In the genomic region with DNA sequence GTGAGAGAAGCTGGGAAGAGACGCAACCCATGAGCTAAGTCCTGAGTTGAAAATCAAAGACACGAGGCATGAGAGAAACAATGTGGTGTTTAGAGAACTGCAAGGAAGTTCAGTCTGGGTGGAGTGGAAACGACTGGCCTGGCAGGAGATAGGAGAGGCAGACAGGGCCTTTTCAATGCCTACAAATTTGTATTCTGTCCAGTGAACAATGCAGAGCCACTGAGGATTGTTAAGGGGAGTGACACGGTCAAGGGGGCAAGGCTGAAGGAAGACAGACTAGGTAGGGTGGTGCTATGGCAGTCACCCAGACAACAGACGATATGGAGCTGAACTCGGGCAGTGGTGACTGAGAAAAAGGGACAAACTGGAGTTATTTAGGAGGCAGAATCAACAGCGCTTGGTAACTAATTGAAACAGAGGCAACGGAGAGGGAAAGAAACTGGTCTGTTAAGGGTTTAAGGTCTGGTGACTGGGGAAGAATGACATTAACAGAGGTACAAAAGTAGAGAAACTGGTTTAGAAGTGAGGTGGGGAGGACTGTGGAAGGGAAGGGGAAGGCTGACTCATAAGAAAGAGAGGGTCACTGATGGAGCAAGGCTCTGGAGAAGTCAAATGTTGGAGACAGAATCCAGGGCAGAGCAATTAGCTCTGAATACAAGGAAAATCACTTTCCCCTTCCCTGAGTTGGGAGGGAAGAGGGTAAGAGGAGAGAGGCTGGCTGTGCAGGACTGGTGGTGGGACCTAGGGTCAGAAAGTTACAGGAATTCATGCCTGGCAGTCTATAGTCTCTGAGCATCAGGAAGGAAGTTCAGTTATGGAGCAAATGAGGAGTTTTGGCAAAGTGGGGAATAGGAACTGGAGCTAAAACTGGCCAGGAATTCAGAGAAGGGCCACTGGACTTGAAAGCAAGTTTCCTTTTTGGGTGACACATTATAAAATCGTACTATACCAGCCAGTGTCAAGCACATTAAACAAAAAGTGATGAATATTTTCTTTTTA, we compare ENCODE assay signal across 12 cellular contexts.
A peak's percentile ranks its signal among the peaks of the same experiment; 100 is the strongest.
DNase-seq lines count a peak whose midpoint lies in the region; TF ChIP-seq lines count a peak whose summit lies in the region.
"Had no signal": no experiment of that assay in that cellular context is flagged by ENCODE, and none has a peak within 500 bp of the region (broad histone marks: within the 10 kb centered on the region; RNA-seq: fewer than 3 reads in every experiment).

No MANE protein-coding gene starts in this region.

- H3K79me2 ChIP-seq in osteoblast (ENCODE audit: insufficient read depth, low read length) = peaks cover 2% of the 10 kb centered on the region

- peak; percentile 38 for DNase-seq in EH (ENCODE audit: low read depth)
- DNase-seq in cardiac muscle cell (ENCODE audit: low read depth in 1 of 2, low spot score in 1 of 2) = peak; percentile 34 to 57
- no peak for DNase-seq in osteoblast (ENCODE audit: insufficient read length, low spot score, missing footprints)
- no peak for DNase-seq in NCI-H446 treated with DMSO at 0.1 percent for 48 hours (lab: John Stamatoyannopoulos, UW)
- DNase-seq in HAP-1 (ENCODE audit: low spot score in 2 of 2) = no peak
- DNase-seq in NCI-H748 (lab: John Stamatoyannopoulos, UW; ENCODE audit: unreplicated experiment) = no peak
- DNase-seq in stimulated activated CD4-positive, alpha-beta T cell treated with anti-CD3 and anti-CD28 coated beads, Interleukin-2, amount 100 ng/mL, for 48 hours = no peak
- DNase-seq: head of caudate nucleus, NCI-H446, pancreas, T-cell had no signal

- H3K36me3 ChIP-seq in cardiac muscle cell (no peaks in the 10 kb centered on the region), osteoblast (ENCODE audit: insufficient read depth, low read length) (no peaks in the 10 kb centered on the region), HAP-1 (replicated peaks) (no peaks in the 10 kb centered on the region)
- H3K36me3 ChIP-seq: pancreas had no signal

- H3K27me3 ChIP-seq in cardiac muscle cell (no peaks in the 10 kb centered on the region), osteoblast (ENCODE audit: insufficient read depth, low read length) (no peaks in the 10 kb centered on the region), HAP-1 (ENCODE audit: low read depth) (no peaks in the 10 kb centered on the region)
- H3K27me3 ChIP-seq: pancreas had no signal

- in situ Hi-C loops in HAP-1 (cut with MboI; ENCODE audit: low sequenced_read_pairs) = no loop called here

- no peaks in the 10 kb centered on the region for H3K9me3 ChIP-seq in cardiac muscle cell (ENCODE audit: low read depth)
- H3K9me3 ChIP-seq in osteoblast (ENCODE audit: low read depth, low read length) = no peaks in the 10 kb centered on the region
- no peaks in the 10 kb centered on the region for H3K9me3 ChIP-seq in HAP-1
- H3K9me3 ChIP-seq: pancreas had no signal

- TF ChIP-seq CTCF in cardiac muscle cell (IDR thresholded peaks at IDR 0.05; ENCODE audit: low read depth, low read length) (no peak), osteoblast (IDR thresholded peaks at IDR 0.05; ENCODE audit: extremely low read depth, low read depth, low read length) (no peak)

- H2AFZ ChIP-seq in osteoblast (ENCODE audit: low read length) = peak overlapping the region; percentile 30

- H3K4me1 ChIP-seq in cardiac muscle cell (ENCODE audit: low read depth) (peaks cover 62% of the 10 kb centered on the region), osteoblast (ENCODE audit: insufficient read depth, low read length) (peaks cover 9% of the 10 kb centered on the region), HAP-1 (peaks cover 57% of the 10 kb centered on the region)
- H3K4me1 ChIP-seq: pancreas had no signal

- H3K27ac ChIP-seq in angular gyrus (ENCODE audit: low read depth, low read length) (peak overlapping the region; percentile 57), cardiac muscle cell (peak overlapping the region; percentile 94), osteoblast (ENCODE audit: low read depth, low read length) (no peak overlapping the region)
- H3K27ac ChIP-seq: pancreas had no signal

- H3K4me3 ChIP-seq in cardiac muscle cell = no peak overlapping the region
- no peak overlapping the region for H3K4me3 ChIP-seq in osteoblast (ENCODE audit: insufficient read depth, low read length)
- no peak overlapping the region for H3K4me3 ChIP-seq in HAP-1
- H3K4me3 ChIP-seq: pancreas had no signal

- no peaks in the 10 kb centered on the region for H4K20me1 ChIP-seq in osteoblast (ENCODE audit: insufficient read depth, low read length)

- H3K4me2 ChIP-seq in osteoblast (ENCODE audit: insufficient read depth, low read length) = no peak overlapping the region

Comparison
In these comparisons a context has a peak if more than half of its experiments do, and no peak if none do; other contexts are left out.
1. DNase-seq: peak in EH (single experiment) and cardiac muscle cell (2 of 2); none in osteoblast (single experiment), NCI-H446 treated with DMSO at 0.1 percent for 48 hours (single experiment), HAP-1 (0 of 2), NCI-H748 (single experiment) and stimulated activated CD4-positive, alpha-beta T cell treated with anti-CD3 and anti-CD28 coated beads, Interleukin-2, amount 100 ng/mL, for 48 hours (0 of 2).